Comparison of ENCODE assay signal across 1 cellular context in genomic region chr20:63707558-63708300, GRCh38.
TF ChIP-seq lines count a peak whose summit lies in the region.

TSS of gene ARFRP1 (minus strand) at chr20:63707976. CDS start at chr20:63707091, 885 bp downstream.
TSS of gene ZGPAT (plus strand) at chr20:63708039. CDS start at chr20:63708581, 542 bp downstream.

TF ChIP-seq in HepG2, 621 proteins besides CTCF, POLR2A, EP300 and RAD21 (continued from another document and continues in another):
- TF ChIP-seq AHDC1 (CRISPR knock-in tag; IDR thresholded peaks at IDR 0.05; ENCODE audit: borderline replicate concordance) = no peak
- TF ChIP-seq RBM22 (optimal IDR thresholded peaks at IDR 0.05; ENCODE audit: low read length) = peak; percentile 24
- peak; percentile 71 for TF ChIP-seq HOMEZ (CRISPR knock-in tag; IDR thresholded peaks at IDR 0.05; ENCODE audit: low read depth)
- TF ChIP-seq E2F5 (CRISPR knock-in tag; conservative IDR thresholded peaks at IDR 0.05) = peak; percentile 95
- no peak for TF ChIP-seq RBAK (CRISPR knock-in tag; IDR thresholded peaks at IDR 0.05)
- TF ChIP-seq HINFP (CRISPR knock-in tag; IDR thresholded peaks at IDR 0.05; ENCODE audit: low read depth) = peak; percentile 99
- no peak; the same call in 1 of the 2 replicates for TF ChIP-seq MEIS1 (CRISPR knock-in tag; IDR thresholded peaks at IDR 0.05; ENCODE audit: borderline replicate concordance)
- TF ChIP-seq EEA1 (CRISPR knock-in tag; IDR thresholded peaks at IDR 0.05; ENCODE audit: borderline replicate concordance) = peak; percentile 99; the same call in 1 of the 2 replicates
- peak; percentile 57 for TF ChIP-seq ZNF792 (CRISPR knock-in tag; IDR thresholded peaks at IDR 0.05)
- no peak for TF ChIP-seq NFE2 (CRISPR knock-in tag; IDR thresholded peaks at IDR 0.05)
- TF ChIP-seq ZBTB46 (CRISPR knock-in tag; IDR thresholded peaks at IDR 0.05; ENCODE audit: borderline replicate concordance) = no peak
- TF ChIP-seq SOX6 (IDR thresholded peaks at IDR 0.05) = no peak
- TF ChIP-seq SOX6 (CRISPR knock-in tag; IDR thresholded peaks at IDR 0.05) = no peak
- TF ChIP-seq ZSCAN21 (CRISPR knock-in tag; IDR thresholded peaks at IDR 0.05; ENCODE audit: borderline replicate concordance) = peak; percentile 98
- peak; percentile 90 for TF ChIP-seq YY1 (IDR thresholded peaks at IDR 0.05; ENCODE audit: insufficient read depth, insufficient replicate concordance, low read depth, low read length)
- TF ChIP-seq YEATS2 (CRISPR knock-in tag; IDR thresholded peaks at IDR 0.05; ENCODE audit: borderline replicate concordance) = peak; percentile 97
- TF ChIP-seq ZNF317 (CRISPR knock-in tag; IDR thresholded peaks at IDR 0.05) = no peak; the same call in 1 of the 2 replicates
- peak; percentile 24; the same call in 1 of the 2 replicates for TF ChIP-seq ISX (CRISPR knock-in tag; conservative IDR thresholded peaks at IDR 0.05)
- TF ChIP-seq ZNF660 (CRISPR knock-in tag; IDR thresholded peaks at IDR 0.05; ENCODE audit: borderline replicate concordance, low read depth) = no peak
- TF ChIP-seq HNF1A (IDR thresholded peaks at IDR 0.05; ENCODE audit: low read depth) = no peak
- peak; percentile 88 for TF ChIP-seq HNF1A (CRISPR knock-in tag; IDR thresholded peaks at IDR 0.05; ENCODE audit: borderline replicate concordance)
- TF ChIP-seq SSRP1 (CRISPR knock-in tag; IDR thresholded peaks at IDR 0.05) = no peak
- TF ChIP-seq THAP7 (CRISPR knock-in tag; IDR thresholded peaks at IDR 0.05) = 0 out of 2 replicates have a peak, but pooled peaks have one; percentile 13
- TF ChIP-seq PREB (CRISPR knock-in tag; IDR thresholded peaks at IDR 0.05) = no peak
- TF ChIP-seq ISL2 (CRISPR knock-in tag; IDR thresholded peaks at IDR 0.05) = peak; percentile 75; the same call in 1 of the 2 replicates
- TF ChIP-seq RBM39 (IDR thresholded peaks at IDR 0.05; ENCODE audit: low read depth, low read length, poor library complexity, severe bottlenecking) = peak; percentile 66
- peak; percentile 94; the same call in 1 of the 2 replicates for TF ChIP-seq ZHX1 (CRISPR knock-in tag; IDR thresholded peaks at IDR 0.05; ENCODE audit: low read depth)
- peak; percentile 95; the same call in 1 of the 2 replicates for TF ChIP-seq IRF2 (CRISPR knock-in tag; IDR thresholded peaks at IDR 0.05)
- TF ChIP-seq ZNF230 (CRISPR knock-in tag; IDR thresholded peaks at IDR 0.05) = peak; percentile 76; the same call in 1 of the 2 replicates
- TF ChIP-seq ZNF10 (CRISPR knock-in tag; IDR thresholded peaks at IDR 0.05; ENCODE audit: borderline replicate concordance, low read depth) = no peak
